Comparison of ENCODE assay signal across 19 cellular contexts in genomic region chr4:178241601-178242118, GRCh38.
"Had no signal": no experiment of that assay in that cellular context is flagged by ENCODE, and none has a peak within 500 bp of the region (broad histone marks: within the 10 kb centered on the region; RNA-seq: fewer than 3 reads in every experiment).

No MANE protein-coding gene starts in this region.

- ATAC-seq: foreskin keratinocyte, left cardiac atrium, left lung, left ventricle myocardium superior had no signal

- H3K27ac ChIP-seq: coronary artery, dorsolateral prefrontal cortex, esophagus muscularis mucosa, foreskin keratinocyte, heart right ventricle, left lung had no signal

- H3K4me1 ChIP-seq: esophagus muscularis mucosa, foreskin keratinocyte, heart right ventricle, left lung had no signal

- H3K4me3 Mint-ChIP-seq: memory B cell had no signal

- H3K27ac Mint-ChIP-seq: memory B cell had no signal

- DNase-seq: dermis blood vessel endothelial cell; dorsolateral prefrontal cortex; effector CD4-positive, alpha-beta T cell; effector memory CD4-positive, alpha-beta T cell; foreskin keratinocyte; glutamatergic neuron; head of caudate nucleus; heart right ventricle; hippocampal formation; left cardiac atrium; left lung; left ventricle myocardium superior; mammary epithelial cell; mesendoderm; midbrain had no signal

- H3K4me1 Mint-ChIP-seq: memory B cell had no signal

- H3K4me3 ChIP-seq: coronary artery, dorsolateral prefrontal cortex, esophagus muscularis mucosa, heart right ventricle, left lung, lung had no signal

- H3K36me3 Mint-ChIP-seq: memory B cell had no signal

- H3K36me3 ChIP-seq: esophagus muscularis mucosa, heart right ventricle, left lung had no signal

- H3K27me3 Mint-ChIP-seq: memory B cell had no signal

- H3K27me3 ChIP-seq: dorsolateral prefrontal cortex, esophagus muscularis mucosa, foreskin keratinocyte, heart right ventricle, left lung had no signal
